In genomic region chr1:103108525-103109150, GRCh38 we compare ENCODE assay signal across 10 cellular contexts. TPM values are rescaled to one million over a fixed set of nuclear protein-coding genes. Genes with fewer than 3 reads are reported as not detected.
DNase-seq lines count a peak whose midpoint lies in the region; ATAC-seq, FAIRE-seq and TF ChIP-seq lines count a peak whose summit lies in the region.
"Had no signal": no experiment of that assay in that cellular context is flagged by ENCODE, and none has a peak within 500 bp of the region (broad histone marks: within the 10 kb centered on the region; RNA-seq: fewer than 3 reads in every experiment).

No MANE protein-coding gene starts in this region.

- WGBS in HUES64, result under 1% methylated on average over 26 of the region's 27 CpGs
- 63% methylated on average over 17 of the region's 27 CpGs for WGBS in mammary epithelial cell (ENCODE audit: low coverage, missing lambda C conversion rate)

- no peaks in the 10 kb centered on the region for H4K20me1 ChIP-seq in endothelial cell of umbilical vein (replicated peaks; ENCODE audit: control insufficient read depth, extremely low read depth, insufficient read depth, low read length)
- no peaks in the 10 kb centered on the region for H4K20me1 ChIP-seq in mammary epithelial cell (ENCODE audit: insufficient read depth, low read length)

- H3K79me2 ChIP-seq in endothelial cell of umbilical vein (ENCODE audit: control insufficient read depth, insufficient read depth, low read length) (no peaks in the 10 kb centered on the region), mammary epithelial cell (ENCODE audit: insufficient read depth, low read length) (no peaks in the 10 kb centered on the region)

- no peak for TF ChIP-seq CTCF in endothelial cell of umbilical vein (IDR thresholded peaks at IDR 0.05; ENCODE audit: extremely low read depth in 1 of 2, insufficient read depth in 1 of 2, low read depth in 1 of 2, low read length in 2 of 2)
- no peak for TF ChIP-seq CTCF in mammary epithelial cell (conservative IDR thresholded peaks at IDR 0.05 in 1 of 2, IDR thresholded peaks at IDR 0.05 in 1 of 2; ENCODE audit: extremely low read depth in 1 of 2, insufficient read depth in 1 of 2, low read depth in 1 of 2, low read length in 2 of 2)

- no peak overlapping the region for H3K4me2 ChIP-seq in endothelial cell of umbilical vein (ENCODE audit: insufficient read depth, low read length)
- no peak overlapping the region for H3K4me2 ChIP-seq in mammary epithelial cell (ENCODE audit: insufficient read depth, low read depth, low read length)

- in situ Hi-C loops in mammary epithelial cell (cut with MboI; ENCODE audit: low sequenced_read_pairs in 2 of 2), result loop anchor here (10.0 to 25.0 kb wide), 2 partner anchors 404 to 406 kb away; no protein-coding TSS in a partner anchor

- BruUV-seq in endothelial cell of umbilical vein (replicated peaks; lab: Mats Ljungman, UMichigan) (no TSS peak), mammary epithelial cell (replicated peaks; lab: Mats Ljungman, UMichigan) (no TSS peak)

- dilution Hi-C loops in endothelial cell of umbilical vein (cut with MboI; ENCODE audit: extremely low pct_ligation_motif_present, low sequenced_read_pairs), result no loop called here
- dilution Hi-C loops in mammary epithelial cell (cut with HindIII; ENCODE audit: low sequenced_read_pairs), result no loop called here

- CTCF ChIA-PET in endothelial cell of umbilical vein (lab: Charles Lee) (interaction anchor here (0.6 to 5.8 kb wide), 4 partner anchors 8 to 406 kb away, joined by 3 to 133 read pairs (median 6); no protein-coding TSS in a partner anchor), mammary epithelial cell (lab: Charles Lee; ENCODE audit: low non-redundant PET) (no interaction called here)

- DNase-seq in endothelial cell of umbilical vein (ENCODE audit: low read depth, low spot score) (no peak), medulla oblongata (ENCODE audit: extremely low spot score) (peak; percentile 63), mammary epithelial cell (no peak)
- no peak for DNase-seq in stimulated activated CD4-positive, alpha-beta T cell treated with anti-CD3 and anti-CD28 coated beads, Interleukin-15, amount 100 ng/mL, for 24 hours
- DNase-seq: activated CD4-positive, CD25-positive, alpha-beta regulatory T cell treated with anti-CD3 and anti-CD28 coated beads, Interleukin-2, amount 50 U/mL, for 72 hours; NCI-H2081 had no signal

- no peak for FAIRE-seq in endothelial cell of umbilical vein (lab: Jason Lieb, UNC)

- peaks cover 29% of the 10 kb centered on the region for H3K4me1 ChIP-seq in HUES64 (ENCODE audit: insufficient read depth, low read length)
- peaks cover 18% of the 10 kb centered on the region for H3K4me1 ChIP-seq in endothelial cell of umbilical vein (ENCODE audit: control insufficient read depth, extremely low read depth, insufficient read depth, low read length)
- H3K4me1 ChIP-seq in stomach smooth muscle (ENCODE audit: control insufficient read depth, insufficient read depth, low read length), result peaks cover 8% of the 10 kb centered on the region
- H3K4me1 ChIP-seq in mammary epithelial cell (ENCODE audit: insufficient read depth, low read length), result peaks cover 14% of the 10 kb centered on the region

- peak overlapping the region; percentile 80 for H3K4me3 ChIP-seq in HUES64 (ENCODE audit: low read length)
- H3K4me3 ChIP-seq in endothelial cell of umbilical vein (replicated peaks in 1 of 3; ENCODE audit: insufficient read depth in 1 of 3, low read depth in 1 of 3, low read length in 3 of 3), result peak overlapping the region in 1 of 3 experiments; percentile 21
- H3K4me3 ChIP-seq in stomach smooth muscle (ENCODE audit: low read length in 2 of 2), result peak overlapping the region; percentile 50 to 73
- H3K4me3 ChIP-seq in mammary epithelial cell (replicated peaks in 1 of 3; ENCODE audit: insufficient read depth in 1 of 3, low read depth in 2 of 3, low read length in 3 of 3), result no peak overlapping the region

- TF ChIP-seq POLR2A in endothelial cell of umbilical vein (IDR thresholded peaks at IDR 0.05; ENCODE audit: low read depth, low read length), result no peak

- intact Hi-C loops in endothelial cell of umbilical vein (cut with micrococcal nuclease), result loop anchor here (5.0 kb wide), 1 partner anchor 144 kb away; no protein-coding TSS in a partner anchor
- intact Hi-C loops in mammary epithelial cell (cut with micrococcal nuclease), result no loop called here

- H3K27me3 ChIP-seq in HUES64 (ENCODE audit: insufficient read depth, low read length) (peaks cover 10% of the 10 kb centered on the region), endothelial cell of umbilical vein (ENCODE audit: control insufficient read depth in 2 of 2, insufficient read depth in 2 of 2, low read length in 2 of 2) (peaks cover 2 to 9% of the 10 kb centered on the region in 2 experiments), stomach smooth muscle (ENCODE audit: control insufficient read depth in 1 of 2, insufficient read depth in 2 of 2, low read length in 2 of 2) (peaks cover 2 to 10% of the 10 kb centered on the region in 2 donors), mammary epithelial cell (ENCODE audit: insufficient read depth, low read length) (no peaks in the 10 kb centered on the region)

- H3K27ac ChIP-seq in HUES64 (ENCODE audit: low read depth, low read length), result 0 out of 2 replicates have a peak overlapping the region, but pooled peaks have one; percentile 41
- H3K27ac ChIP-seq in endothelial cell of umbilical vein (ENCODE audit: insufficient read depth, low read depth, low read length), result no peak overlapping the region
- no peak overlapping the region for H3K27ac ChIP-seq in stomach smooth muscle (ENCODE audit: low read length)
- no peak overlapping the region for H3K27ac ChIP-seq in mammary epithelial cell (ENCODE audit: insufficient read depth, low read depth, low read length)

- H3K36me3 ChIP-seq in HUES64 (ENCODE audit: insufficient read depth, low read length) (no peaks in the 10 kb centered on the region), endothelial cell of umbilical vein (ENCODE audit: control insufficient read depth in 2 of 2, extremely low read depth in 1 of 2, insufficient read depth in 2 of 2, low read length in 2 of 2) (no peaks in the 10 kb centered on the region), stomach smooth muscle (ENCODE audit: control insufficient read depth in 2 of 2, insufficient read depth in 2 of 2, low read length in 2 of 2) (no peaks in the 10 kb centered on the region), mammary epithelial cell (ENCODE audit: insufficient read depth, low read length) (no peaks in the 10 kb centered on the region)

- H3K9me3 ChIP-seq in HUES64 (ENCODE audit: insufficient read depth, low read depth, low read length) (no peaks in the 10 kb centered on the region), endothelial cell of umbilical vein (replicated peaks; ENCODE audit: control insufficient read depth, insufficient read depth, low read length) (no peaks in the 10 kb centered on the region), stomach smooth muscle (ENCODE audit: control insufficient read depth in 2 of 2, low read length in 2 of 2) (no peaks in the 10 kb centered on the region), mammary epithelial cell (replicated peaks; ENCODE audit: insufficient read depth, low read length) (no peaks in the 10 kb centered on the region)

- H3K9me1 ChIP-seq in endothelial cell of umbilical vein (replicated peaks; ENCODE audit: control insufficient read depth, extremely low read depth, insufficient read depth, low read length), result no peaks in the 10 kb centered on the region

- peak overlapping the region; percentile 42 for H2AFZ ChIP-seq in endothelial cell of umbilical vein (ENCODE audit: low read depth, low read length)
- H2AFZ ChIP-seq in mammary epithelial cell (ENCODE audit: low read depth, low read length), result no peak overlapping the region

- ATAC-seq in GM21619 (IDR thresholded peaks at IDR 0.05; ENCODE audit: unreplicated experiment) (no peak), GM21786 (IDR thresholded peaks at IDR 0.05; ENCODE audit: unreplicated experiment) (no peak)

- POLR2A ChIA-PET in endothelial cell of umbilical vein (lab: Charles Lee), result no interaction called here

- H3K9ac ChIP-seq in HUES64 (ENCODE audit: low read depth, low read length), result peak overlapping the region; percentile 68
- H3K9ac ChIP-seq in endothelial cell of umbilical vein (replicated peaks; ENCODE audit: extremely low read depth, insufficient read depth, low read length), result no peak overlapping the region
- H3K9ac ChIP-seq in stomach smooth muscle (ENCODE audit: low read length in 2 of 2), result peak overlapping the region in 1 of 2 donors; percentile 25
- no peak overlapping the region for H3K9ac ChIP-seq in mammary epithelial cell (ENCODE audit: insufficient read depth, low read length)

TF ChIP-seq in endothelial cell of umbilical vein, 7 proteins besides CTCF, POLR2A, EP300 and RAD21:
- no peak for TF ChIP-seq JUN (IDR thresholded peaks at IDR 0.05; ENCODE audit: borderline replicate concordance, insufficient read depth, insufficient read length, low read depth)
- TF ChIP-seq POLR2AphosphoS5 (IDR thresholded peaks at IDR 0.05; ENCODE audit: insufficient read depth, low read depth, low read length), result no peak
- TF ChIP-seq GATA2 (IDR thresholded peaks at IDR 0.05; ENCODE audit: insufficient read depth, insufficient read length, low read depth, low read length), result no peak
- no peak for TF ChIP-seq EZH2 (IDR thresholded peaks at IDR 0.05; ENCODE audit: borderline replicate concordance, low read depth, low read length, severe bottlenecking)
- no peak for TF ChIP-seq FOS (IDR thresholded peaks at IDR 0.05; ENCODE audit: borderline replicate concordance, insufficient read depth, low read length)
- no peak for TF ChIP-seq MAX (IDR thresholded peaks at IDR 0.05; ENCODE audit: insufficient read depth, insufficient read length)
- TF ChIP-seq MYC (IDR thresholded peaks at IDR 0.05; ENCODE audit: low read depth, low read length), result no peak

RNA-seq across cellular contexts. Expression of gene COL11A1, which starts 0.3 kb away (rescaled TPM):
- 9.7 TPM for polyA plus RNA-seq in HUES64 (2013, experiment 1 of 2)
- 15.7 TPM for polyA plus RNA-seq in HUES64 (2013, experiment 2 of 2)
- not detected in 2 replicates for total RNA-seq in endothelial cell of umbilical vein
- polyA plus RNA-seq in endothelial cell of umbilical vein, result not detected in 2 replicates
- 0.01 and 0.07 TPM in 2 replicates for polyA plus RNA-seq in endothelial cell of umbilical vein (2011; cell fraction: cytosol; rRNA removed)
- polyA plus RNA-seq in endothelial cell of umbilical vein (2011; cell fraction: nucleus; rRNA removed), result 0.04 TPM in 1 of 2 replicates, not detected in the other
- not detected in 2 replicates for polyA plus RNA-seq in endothelial cell of umbilical vein (2012)
- not detected in 2 replicates for polyA minus RNA-seq in endothelial cell of umbilical vein
- polyA minus RNA-seq in endothelial cell of umbilical vein (2011; cell fraction: cytosol; rRNA and poly(A)+ RNA removed), result not detected
- not detected in 2 replicates for polyA minus RNA-seq in endothelial cell of umbilical vein (2011; cell fraction: nucleus; rRNA and poly(A)+ RNA removed)
- 10 to 100 TPM in 1 of 2 donors, under 1 TPM in 1; 0.14 to 16.0 TPM for total RNA-seq in mammary epithelial cell
- polyA plus RNA-seq in mammary epithelial cell, result not detected
- not detected for polyA minus RNA-seq in mammary epithelial cell

Comparison
In these comparisons a context has a peak if more than half of its experiments do, and no peak if none do; other contexts are left out.
1. H3K4me3 ChIP-seq: peak in HUES64 (single experiment) and stomach smooth muscle (2 of 2); none in mammary epithelial cell (0 of 3).